8 cellular contexts compared by ENCODE assay signal in the genomic region with DNA sequence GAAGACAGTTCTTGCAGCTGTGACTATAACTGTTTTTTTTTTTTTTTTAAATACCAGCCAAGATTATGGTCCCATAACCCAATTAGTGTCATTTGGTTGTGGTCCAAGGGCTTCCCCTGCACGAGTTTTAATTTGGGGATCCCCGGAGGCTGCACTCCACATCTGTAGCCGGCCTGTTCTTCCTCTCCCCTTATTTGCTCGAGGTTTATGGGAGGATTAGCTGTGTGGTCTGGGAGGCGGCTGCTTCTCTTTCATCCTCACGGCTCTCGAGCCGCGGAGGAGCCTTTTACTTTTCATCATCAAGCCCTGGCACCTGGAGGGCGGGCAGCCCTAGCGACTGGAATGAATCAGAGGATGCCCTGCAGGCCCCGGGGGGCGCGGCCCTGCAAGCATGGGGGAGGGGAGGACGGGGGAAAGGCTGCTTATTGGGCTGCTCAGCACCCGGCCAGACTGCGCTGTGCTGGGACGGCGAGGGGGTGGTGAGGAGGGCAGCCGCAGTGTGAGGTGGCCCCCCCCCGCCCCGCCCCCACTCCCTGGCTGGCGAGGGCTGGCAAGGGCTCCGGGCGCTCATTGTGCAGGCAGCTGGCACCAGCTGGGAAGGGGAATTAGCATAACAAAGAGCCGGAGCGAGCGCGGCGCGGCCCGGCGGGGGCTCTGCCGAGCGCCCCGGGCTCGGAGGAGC. TPM values are rescaled to one million over a fixed set of nuclear protein-coding genes. Genes with fewer than 3 reads are reported as not detected.
A peak's percentile ranks its signal among the peaks of the same experiment; 100 is the strongest.
DNase-seq lines count a peak whose midpoint lies in the region; ATAC-seq, FAIRE-seq and TF ChIP-seq lines count a peak whose summit lies in the region.

No MANE protein-coding gene starts in this region.

- H3K27me3 ChIP-seq in CD4-positive, alpha-beta T cell (ENCODE audit: control insufficient read depth, insufficient read depth, low read length), result peaks cover 83% of the 10 kb centered on the region
- H3K27me3 ChIP-seq in small intestine (ENCODE audit: control insufficient read depth in 2 of 2, insufficient read depth in 2 of 2, low read length in 2 of 2), result peaks cover 0 to 2% of the 10 kb centered on the region in 2 donors

- peak overlapping the region; percentile 65 for H3K4me3 Mint-ChIP-seq in CD4-positive, alpha-beta T cell

- intact Hi-C loops in CD4-positive, alpha-beta T cell (cut with DNase I, micrococcal nuclease), result no loop called here

- no peak for ATAC-seq in CD4-positive, alpha-beta T cell (ENCODE audit: poor library complexity)
- ATAC-seq in HG02610 (IDR thresholded peaks at IDR 0.05; ENCODE audit: unreplicated experiment) (peak; percentile 32), GM18517 (IDR thresholded peaks at IDR 0.05; ENCODE audit: unreplicated experiment) (no peak), HG03280 (IDR thresholded peaks at IDR 0.05; ENCODE audit: unreplicated experiment) (no peak)

- no peaks in the 10 kb centered on the region for H3K9me3 Mint-ChIP-seq in CD4-positive, alpha-beta T cell

- no peaks in the 10 kb centered on the region for H3K36me3 Mint-ChIP-seq in CD4-positive, alpha-beta T cell (ENCODE audit: low read depth)

- peaks cover 0 to 2% of the 10 kb centered on the region in 2 donors for H3K4me1 ChIP-seq in small intestine (ENCODE audit: control insufficient read depth in 2 of 2, insufficient read depth in 1 of 2, low read depth in 1 of 2, low read length in 1 of 2)

- in situ Hi-C loops in T47D (cut with HindIII; ENCODE audit: low pct_unique_long_range_greater_than_20kb, low sequenced_read_pairs), result no loop called here

- no peak for DNase-seq in CD4-positive, alpha-beta T cell
- DNase-seq in NCI-H82 (lab: John Stamatoyannopoulos, UW), result peak; percentile 90
- peak; percentile 52 to 69 for DNase-seq in T47D (ENCODE audit: low read depth in 1 of 2, low spot score in 1 of 2)
- peak; percentile 78 for DNase-seq in iPS-NIHi7 (ENCODE audit: extremely low spot score)
- DNase-seq in small intestine, result peak; percentile 43

- peaks cover 87% of the 10 kb centered on the region for H3K27me3 Mint-ChIP-seq in CD4-positive, alpha-beta T cell

- POLR2A ChIA-PET in CD4-positive, alpha-beta T cell (lab: Charles Lee), result no interaction called here

- WGBS in small intestine, 3 donors, result 1 to 2% (median 1%) methylated on average over 36 to 37 of the region's 37 CpGs

- H3K27ac Mint-ChIP-seq in CD4-positive, alpha-beta T cell, result no peak overlapping the region

- H3K27ac ChIP-seq in CD4-positive, alpha-beta T cell (ENCODE audit: low read depth, low read length), result no peak overlapping the region
- H3K27ac ChIP-seq in small intestine (ENCODE audit: low read depth in 1 of 2, low read length in 1 of 2), result peak overlapping the region in 1 of 2 donors; percentile 45

- H3K4me1 Mint-ChIP-seq in CD4-positive, alpha-beta T cell (ENCODE audit: low read depth), result peaks cover 20% of the 10 kb centered on the region

- FAIRE-seq in small intestine (lab: Jason Lieb, UNC), result no peak

- no peaks in the 10 kb centered on the region for H3K36me3 ChIP-seq in small intestine (ENCODE audit: control insufficient read depth in 2 of 2, insufficient read depth in 2 of 2, low read length in 2 of 2)

- CTCF ChIA-PET in CD4-positive, alpha-beta T cell (lab: Charles Lee), result no interaction called here

- no peaks in the 10 kb centered on the region for H3K9me3 ChIP-seq in CD4-positive, alpha-beta T cell (ENCODE audit: control insufficient read depth, low read length)
- no peaks in the 10 kb centered on the region for H3K9me3 ChIP-seq in small intestine (ENCODE audit: control insufficient read depth, low read depth)

- TF ChIP-seq CTCF in CD4-positive, alpha-beta T cell (IDR thresholded peaks at IDR 0.05), result no peak

- peak overlapping the region; percentile 36 to 38 for H3K4me3 ChIP-seq in small intestine (ENCODE audit: low read depth in 1 of 2, low read length in 2 of 2)

RNA-seq across cellular contexts. Expression of a gene that starts 18.5 kb away (rescaled TPM):
- not detected for total RNA-seq in CD4-positive, alpha-beta T cell
- under 1 TPM in 1 of 3 donors, not detected in 2; 0.88 TPM for polyA plus RNA-seq in small intestine

Comparison
In these comparisons a context has a peak if more than half of its experiments do, and no peak if none do; other contexts are left out.
1. DNase-seq: peak in NCI-H82 (single experiment), T47D (2 of 2), iPS-NIHi7 (single experiment) and small intestine (single experiment); none in CD4-positive, alpha-beta T cell (0 of 10).